Comparison of ENCODE assay signal across 14 cellular contexts in the genomic region with DNA sequence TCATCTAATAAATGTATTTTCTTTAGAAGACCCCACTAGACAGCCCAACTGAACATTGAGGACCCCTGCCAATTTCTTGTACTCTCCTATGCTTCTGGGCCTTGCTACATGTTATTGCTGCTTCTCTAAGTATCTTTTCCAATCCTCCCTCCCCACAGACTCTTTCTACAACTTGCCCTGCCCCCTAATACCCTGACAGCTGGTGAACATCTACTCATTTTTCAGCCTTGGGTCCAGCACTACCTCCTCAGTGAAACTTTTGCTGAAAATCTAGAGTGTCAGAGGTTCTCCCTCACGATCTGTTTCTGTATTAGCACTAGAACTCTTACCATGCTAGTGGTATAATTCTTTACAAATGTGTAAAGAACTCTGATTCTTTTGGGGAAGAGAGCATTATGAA.
DNase-seq lines count a peak whose midpoint lies in the region; ATAC-seq and TF ChIP-seq lines count a peak whose summit lies in the region.
"Had no signal": no experiment of that assay in that cellular context is flagged by ENCODE, and none has a peak within 500 bp of the region (broad histone marks: within the 10 kb centered on the region; RNA-seq: fewer than 3 reads in every experiment).

No MANE protein-coding gene starts in this region.

- no peak for DNase-seq in T-helper 2 cell treated with Interferon-gamma antibody and Interleukin-4, amounts not matched to agents 5 μg/mL and 100 μg/mL, for 36 hours (ENCODE audit: low spot score)
- DNase-seq in T-helper 2 cell (no peak), NCI-H82 treated with DMSO at 0.1 percent for 48 hours (lab: John Stamatoyannopoulos, UW; ENCODE audit: unreplicated experiment) (peak; percentile 65), endodermal cell (peak; percentile 1), smooth muscle cell (lab: John Stamatoyannopoulos, UW; ENCODE audit: unreplicated experiment) (no peak), mucosa of descending colon (no peak), NCI-H748 (lab: John Stamatoyannopoulos, UW; ENCODE audit: unreplicated experiment) (no peak)
- DNase-seq: 8988T; Calu3; CD8-positive, alpha-beta T cell; GM23248 had no signal

- ATAC-seq in mucosa of descending colon, result no peak
- ATAC-seq: CD8-positive, alpha-beta T cell had no signal

- no peaks in the 10 kb centered on the region for H3K9me3 Mint-ChIP-seq in T-helper 2 cell treated with Interferon-gamma antibody and Interleukin-4, amounts not matched to agents 5 μg/mL and 100 μg/mL, for 36 hours
- peaks cover 10% of the 10 kb centered on the region for H3K9me3 Mint-ChIP-seq in endodermal cell
- H3K9me3 Mint-ChIP-seq: CD8-positive, alpha-beta T cell had no signal

- H3K9me3 ChIP-seq in BLaER1 treated with 17β-estradiol and CSF1 and Interleukin-3, amounts not matched to agents 10 nM and 100 nM (replicated peaks in 1 of 11), result peaks cover 15 to 34% (median 24%) of the 10 kb centered on the region in 11 experiments; a peak in 20 of 22 replicates
- H3K9me3 ChIP-seq in endodermal cell (ENCODE audit: control insufficient read depth, low read length), result no peaks in the 10 kb centered on the region
- H3K9me3 ChIP-seq in smooth muscle cell (replicated peaks; ENCODE audit: low read depth), result no peaks in the 10 kb centered on the region
- H3K9me3 ChIP-seq in mucosa of descending colon, result no peaks in the 10 kb centered on the region
- H3K9me3 ChIP-seq: HAP-1 had no signal

- H4K20me1 ChIP-seq in BLaER1 treated with 17β-estradiol and CSF1 and Interleukin-3, amounts not matched to agents 10 nM and 100 nM, result no peaks in the 10 kb centered on the region
- H4K20me1 ChIP-seq in smooth muscle cell (ENCODE audit: low read depth), result no peaks in the 10 kb centered on the region
- H4K20me1 ChIP-seq: BLaER1 had no signal

- no peaks in the 10 kb centered on the region for H3K79me2 ChIP-seq in smooth muscle cell (ENCODE audit: low read depth)

- H3K36me3 Mint-ChIP-seq in T-helper 2 cell treated with Interferon-gamma antibody and Interleukin-4, amounts not matched to agents 5 μg/mL and 100 μg/mL, for 36 hours (ENCODE audit: low read depth), result peaks cover 6% of the 10 kb centered on the region
- no peaks in the 10 kb centered on the region for H3K36me3 Mint-ChIP-seq in endodermal cell (ENCODE audit: low read depth)
- H3K36me3 Mint-ChIP-seq: CD8-positive, alpha-beta T cell had no signal

- no peak overlapping the region for H2AFZ ChIP-seq in smooth muscle cell (ENCODE audit: low read depth)
- H2AFZ ChIP-seq: GM23248 had no signal

- WGBS in endodermal cell (ENCODE audit: insufficient coverage in 1 of 2, insufficient read length in 1 of 2), 2 experiments, result 87% methylated on average over 1 of the region's 1 CpG; no CpG with 5 or more reads in 1 of the 2 experiments
- 79% methylated on average over 1 of the region's 1 CpG for WGBS in smooth muscle cell (ENCODE audit: low lambda C conversion rate)

- peaks cover 0 to 39% (median 27%) of the 10 kb centered on the region in 10 experiments; a peak in 17 of 20 replicates for H3K4me1 ChIP-seq in BLaER1 treated with 17β-estradiol and CSF1 and Interleukin-3, amounts not matched to agents 10 nM and 100 nM
- no peaks in the 10 kb centered on the region for H3K4me1 ChIP-seq in endodermal cell (ENCODE audit: control insufficient read depth, insufficient read depth, low read length)
- H3K4me1 ChIP-seq in smooth muscle cell (ENCODE audit: low read depth), result no peaks in the 10 kb centered on the region
- H3K4me1 ChIP-seq in mucosa of descending colon (ENCODE audit: low read depth), result no peaks in the 10 kb centered on the region
- H3K4me1 ChIP-seq: HAP-1 had no signal

- H3K4me3 ChIP-seq in BLaER1 treated with 17β-estradiol and CSF1 and Interleukin-3, amounts not matched to agents 10 nM and 100 nM, result no peak overlapping the region
- no peak overlapping the region for H3K4me3 ChIP-seq in endodermal cell (ENCODE audit: low read length)
- H3K4me3 ChIP-seq in smooth muscle cell, result no peak overlapping the region
- H3K4me3 ChIP-seq in mucosa of descending colon, result no peak overlapping the region
- H3K4me3 ChIP-seq: BLaER1, GM23248, HAP-1 had no signal

- TF ChIP-seq CTCF in endodermal cell (conservative IDR thresholded peaks at IDR 0.05), result no peak
- no peak for TF ChIP-seq CTCF in smooth muscle cell (IDR thresholded peaks at IDR 0.05; ENCODE audit: borderline replicate concordance, insufficient read depth, poor library complexity, severe bottlenecking)
- TF ChIP-seq CTCF in mucosa of descending colon (IDR thresholded peaks at IDR 0.05), result no peak

- peak overlapping the region in 6 of 11 experiments; percentile 36 to 75 (median 66); a peak in 8 of 22 replicates for H3K27ac ChIP-seq in BLaER1 treated with 17β-estradiol and CSF1 and Interleukin-3, amounts not matched to agents 10 nM and 100 nM
- no peak overlapping the region for H3K27ac ChIP-seq in endodermal cell (ENCODE audit: low read depth, low read length)
- H3K27ac ChIP-seq in smooth muscle cell (ENCODE audit: low read depth), result no peak overlapping the region
- H3K27ac ChIP-seq: BLaER1, GM23248 had no signal

- no peaks in the 10 kb centered on the region for H3K27me3 Mint-ChIP-seq in T-helper 2 cell treated with Interferon-gamma antibody and Interleukin-4, amounts not matched to agents 5 μg/mL and 100 μg/mL, for 36 hours (ENCODE audit: low read depth)
- H3K27me3 Mint-ChIP-seq in endodermal cell (ENCODE audit: insufficient read depth), result peaks cover 20% of the 10 kb centered on the region

- H3K4me2 ChIP-seq in BLaER1 treated with 17β-estradiol and CSF1 and Interleukin-3, amounts not matched to agents 10 nM and 100 nM, result peak overlapping the region in 2 of 11 experiments; percentile 55 to 60; a peak in 1 of 22 replicates
- H3K4me2 ChIP-seq in smooth muscle cell, result no peak overlapping the region

- intact Hi-C loops in mucosa of descending colon (cut with DNase I, micrococcal nuclease), result no loop called here

- no peaks in the 10 kb centered on the region for H3K36me3 ChIP-seq in BLaER1 treated with 17β-estradiol and CSF1 and Interleukin-3, amounts not matched to agents 10 nM and 100 nM
- no peaks in the 10 kb centered on the region for H3K36me3 ChIP-seq in endodermal cell (ENCODE audit: control insufficient read depth, insufficient read depth, low read length)
- no peaks in the 10 kb centered on the region for H3K36me3 ChIP-seq in smooth muscle cell (ENCODE audit: low read depth)
- no peaks in the 10 kb centered on the region for H3K36me3 ChIP-seq in mucosa of descending colon (ENCODE audit: low read depth)
- H3K36me3 ChIP-seq: BLaER1, HAP-1 had no signal

- peak overlapping the region; percentile 56 for H3K27ac Mint-ChIP-seq in T-helper 2 cell treated with Interferon-gamma antibody and Interleukin-4, amounts not matched to agents 5 μg/mL and 100 μg/mL, for 36 hours
- no peak overlapping the region for H3K27ac Mint-ChIP-seq in endodermal cell
- H3K27ac Mint-ChIP-seq: CD8-positive, alpha-beta T cell had no signal

- no peak overlapping the region for H3K4me3 Mint-ChIP-seq in T-helper 2 cell treated with Interferon-gamma antibody and Interleukin-4, amounts not matched to agents 5 μg/mL and 100 μg/mL, for 36 hours
- no peak overlapping the region for H3K4me3 Mint-ChIP-seq in endodermal cell
- H3K4me3 Mint-ChIP-seq: CD8-positive, alpha-beta T cell had no signal

- peaks cover 41% of the 10 kb centered on the region for H3K4me1 Mint-ChIP-seq in T-helper 2 cell treated with Interferon-gamma antibody and Interleukin-4, amounts not matched to agents 5 μg/mL and 100 μg/mL, for 36 hours (ENCODE audit: low read depth)
- peaks cover 3% of the 10 kb centered on the region for H3K4me1 Mint-ChIP-seq in endodermal cell

- H3K27me3 ChIP-seq in BLaER1 treated with 17β-estradiol and CSF1 and Interleukin-3, amounts not matched to agents 10 nM and 100 nM, result no peaks in the 10 kb centered on the region
- no peaks in the 10 kb centered on the region for H3K27me3 ChIP-seq in endodermal cell (ENCODE audit: control insufficient read depth, insufficient read depth, low read length, poor library complexity, severe bottlenecking)
- H3K27me3 ChIP-seq in smooth muscle cell (ENCODE audit: low read depth), result no peaks in the 10 kb centered on the region
- H3K27me3 ChIP-seq: BLaER1 had no signal

- H3K9ac ChIP-seq in BLaER1 treated with 17β-estradiol and CSF1 and Interleukin-3, amounts not matched to agents 10 nM and 100 nM, result no peak overlapping the region
- H3K9ac ChIP-seq in endodermal cell (ENCODE audit: extremely low read depth, low read length, poor library complexity, severe bottlenecking) (no peak overlapping the region), smooth muscle cell (ENCODE audit: low read depth) (no peak overlapping the region)
- H3K9ac ChIP-seq: BLaER1, GM23248 had no signal

- no peaks in the 10 kb centered on the region for H3F3A ChIP-seq in smooth muscle cell (ENCODE audit: low read depth)

Comparison
In these comparisons a context has a peak if more than half of its experiments do, and no peak if none do; other contexts are left out.
1. DNase-seq: peak in NCI-H82 treated with DMSO at 0.1 percent for 48 hours (single experiment) and endodermal cell (single experiment); none in T-helper 2 cell treated with Interferon-gamma antibody and Interleukin-4, amounts not matched to agents 5 μg/mL and 100 μg/mL, for 36 hours (single experiment), T-helper 2 cell (0 of 5), smooth muscle cell (single experiment), mucosa of descending colon (0 of 3) and NCI-H748 (single experiment).
2. H3K27ac ChIP-seq: peak in BLaER1 treated with 17β-estradiol and CSF1 and Interleukin-3, amounts not matched to agents 10 nM and 100 nM (6 of 11); none in endodermal cell (single experiment) and smooth muscle cell (single experiment).